Comparison of ENCODE assay signal across 1 cellular context in genomic region chr11:121292503-121293275, GRCh38.
A peak's percentile ranks its signal among the peaks of the same experiment; 100 is the strongest.
TF ChIP-seq lines count a peak whose summit lies in the region.

SC5D (plus strand) TSS chr11:121292771; CDS start chr11:121303376, 10,605 bp downstream.

TF ChIP-seq in GM12878, 131 proteins besides CTCF, POLR2A, EP300 and RAD21 (continued from another document and continues in another):
- TF ChIP-seq HSF1 (IDR thresholded peaks at IDR 0.05; ENCODE audit: low read depth, low read length) (no peak), E2F4 (IDR thresholded peaks at IDR 0.05; ENCODE audit: low read depth, low read length) (no peak), POU2F2 (IDR thresholded peaks at IDR 0.05; ENCODE audit: borderline replicate concordance, low read depth, low read length) (peak; percentile 39; the same call in 1 of the 3 replicates), SUPT20H (IDR thresholded peaks at IDR 0.05; ENCODE audit: borderline replicate concordance, control insufficient read depth, low read depth, low read length) (no peak), YY1 (IDR thresholded peaks at IDR 0.05; ENCODE audit: low read depth, low read length) (peak; percentile 60), RBBP5 (conservative IDR thresholded peaks at IDR 0.05) (no peak), PRDM15 (CRISPR knock-in tag; IDR thresholded peaks at IDR 0.05) (no peak), POLR2AphosphoS5 (IDR thresholded peaks at IDR 0.05; ENCODE audit: low read length) (peak; percentile 73), CHD4 (IDR thresholded peaks at IDR 0.05) (no peak), CHD2 (IDR thresholded peaks at IDR 0.05; ENCODE audit: borderline replicate concordance, low read depth, low read length) (peak; percentile 67; the same call in 1 of the 2 replicates), SREBF2 (IDR thresholded peaks at IDR 0.05; ENCODE audit: low read length) (peak; percentile 78), FOXK2 (IDR thresholded peaks at IDR 0.05) (no peak), NRF1 (conservative IDR thresholded peaks at IDR 0.05; ENCODE audit: low read depth, low read length) (peak; percentile 40; the same call in 1 of the 2 replicates), PAX8 (IDR thresholded peaks at IDR 0.05) (no peak), NR2F1 (conservative IDR thresholded peaks at IDR 0.05) (no peak), RCOR1 (conservative IDR thresholded peaks at IDR 0.05; ENCODE audit: low read depth, low read length) (no peak), MTA2 (IDR thresholded peaks at IDR 0.05; ENCODE audit: low read depth) (peak; percentile 64; the same call in 1 of the 2 replicates), EED (IDR thresholded peaks at IDR 0.05; ENCODE audit: low read depth) (no peak), FOS (IDR thresholded peaks at IDR 0.05; ENCODE audit: borderline replicate concordance, extremely low read depth, insufficient read length) (peak; percentile 33), EGR1 (IDR thresholded peaks at IDR 0.05; ENCODE audit: borderline replicate concordance in 1 of 2, low read depth in 2 of 2, low read length in 2 of 2) (peak in 1 of 2 experiments; percentile 33; a peak in 1 of 3 replicates), ZNF207 (IDR thresholded peaks at IDR 0.05; ENCODE audit: borderline replicate concordance) (no peak), CEBPZ (IDR thresholded peaks at IDR 0.05; ENCODE audit: low read depth, low read length) (no peak), ZBTB40 (IDR thresholded peaks at IDR 0.05; ENCODE audit: borderline replicate concordance) (no peak; the same call in 1 of the 2 replicates), TARDBP (IDR thresholded peaks at IDR 0.05; ENCODE audit: borderline replicate concordance) (no peak), ZNF622 (IDR thresholded peaks at IDR 0.05) (no peak), JUNB (IDR thresholded peaks at IDR 0.05) (no peak), SMAD5 (IDR thresholded peaks at IDR 0.05; ENCODE audit: low read depth) (peak; percentile 60; the same call in 1 of the 2 replicates), IRF4 (IDR thresholded peaks at IDR 0.05; ENCODE audit: low read depth, low read length) (no peak), FOXM1 (IDR thresholded peaks at IDR 0.05; ENCODE audit: low read depth, low read length) (no peak), CEBPB (IDR thresholded peaks at IDR 0.05; ENCODE audit: borderline replicate concordance in 1 of 2, low read depth in 2 of 2, low read length in 2 of 2) (no peak), ZBED1 (IDR thresholded peaks at IDR 0.05; ENCODE audit: borderline replicate concordance) (no peak), GATAD2B (conservative IDR thresholded peaks at IDR 0.05; ENCODE audit: low read depth) (peak; percentile 72; the same call in 1 of the 2 replicates), CBFB (IDR thresholded peaks at IDR 0.05; ENCODE audit: low read depth) (peak; percentile 95; the same call in 1 of the 2 replicates), RFX5 (IDR thresholded peaks at IDR 0.05; ENCODE audit: low read depth, low read length) (0 out of 2 replicates have a peak, but pooled peaks have one; percentile 47), ZNF24 (IDR thresholded peaks at IDR 0.05) (no peak)
- TF ChIP-seq, protein P1, sequence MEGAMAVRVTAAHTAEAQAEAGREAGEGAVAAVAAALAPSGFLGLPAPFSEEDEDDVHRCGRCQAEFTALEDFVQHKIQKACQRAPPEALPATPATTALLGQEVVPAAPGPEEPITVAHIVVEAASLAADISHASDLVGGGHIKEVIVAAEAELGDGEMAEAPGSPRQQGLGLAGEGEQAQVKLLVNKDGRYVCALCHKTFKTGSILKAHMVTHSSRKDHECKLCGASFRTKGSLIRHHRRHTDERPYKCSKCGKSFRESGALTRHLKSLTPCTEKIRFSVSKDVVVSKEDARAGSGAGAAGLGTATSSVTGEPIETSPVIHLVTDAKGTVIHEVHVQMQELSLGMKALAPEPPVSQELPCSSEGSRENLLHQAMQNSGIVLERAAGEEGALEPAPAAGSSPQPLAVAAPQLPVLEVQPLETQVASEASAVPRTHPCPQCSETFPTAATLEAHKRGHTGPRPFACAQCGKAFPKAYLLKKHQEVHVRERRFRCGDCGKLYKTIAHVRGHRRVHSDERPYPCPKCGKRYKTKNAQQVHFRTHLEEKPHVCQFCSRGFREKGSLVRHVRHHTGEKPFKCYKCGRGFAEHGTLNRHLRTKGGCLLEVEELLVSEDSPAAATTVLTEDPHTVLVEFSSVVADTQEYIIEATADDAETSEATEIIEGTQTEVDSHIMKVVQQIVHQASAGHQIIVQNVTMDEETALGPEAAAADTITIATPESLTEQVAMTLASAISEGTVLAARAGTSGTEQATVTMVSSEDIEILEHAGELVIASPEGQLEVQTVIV (IDR thresholded peaks at IDR 0.05; ENCODE audit: borderline replicate concordance, partially characterized antibody) = peak; percentile 78
- TF ChIP-seq, protein P2, sequence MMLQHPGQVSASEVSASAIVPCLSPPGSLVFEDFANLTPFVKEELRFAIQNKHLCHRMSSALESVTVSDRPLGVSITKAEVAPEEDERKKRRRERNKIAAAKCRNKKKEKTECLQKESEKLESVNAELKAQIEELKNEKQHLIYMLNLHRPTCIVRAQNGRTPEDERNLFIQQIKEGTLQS (IDR thresholded peaks at IDR 0.05; ENCODE audit: borderline replicate concordance, extremely low read depth, low read depth, low read length) = peak; percentile 81; the same call in 1 of the 2 replicates
- TF ChIP-seq, protein P3, sequence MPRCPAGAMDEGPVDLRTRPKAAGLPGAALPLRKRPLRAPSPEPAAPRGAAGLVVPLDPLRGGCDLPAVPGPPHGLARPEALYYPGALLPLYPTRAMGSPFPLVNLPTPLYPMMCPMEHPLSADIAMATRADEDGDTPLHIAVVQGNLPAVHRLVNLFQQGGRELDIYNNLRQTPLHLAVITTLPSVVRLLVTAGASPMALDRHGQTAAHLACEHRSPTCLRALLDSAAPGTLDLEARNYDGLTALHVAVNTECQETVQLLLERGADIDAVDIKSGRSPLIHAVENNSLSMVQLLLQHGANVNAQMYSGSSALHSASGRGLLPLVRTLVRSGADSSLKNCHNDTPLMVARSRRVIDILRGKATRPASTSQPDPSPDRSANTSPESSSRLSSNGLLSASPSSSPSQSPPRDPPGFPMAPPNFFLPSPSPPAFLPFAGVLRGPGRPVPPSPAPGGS (IDR thresholded peaks at IDR 0.05; ENCODE audit: borderline replicate concordance, insufficient read depth, low read depth, low read length, poor library complexity, severe bottlenecking) = no peak
- TF ChIP-seq, protein P4, sequence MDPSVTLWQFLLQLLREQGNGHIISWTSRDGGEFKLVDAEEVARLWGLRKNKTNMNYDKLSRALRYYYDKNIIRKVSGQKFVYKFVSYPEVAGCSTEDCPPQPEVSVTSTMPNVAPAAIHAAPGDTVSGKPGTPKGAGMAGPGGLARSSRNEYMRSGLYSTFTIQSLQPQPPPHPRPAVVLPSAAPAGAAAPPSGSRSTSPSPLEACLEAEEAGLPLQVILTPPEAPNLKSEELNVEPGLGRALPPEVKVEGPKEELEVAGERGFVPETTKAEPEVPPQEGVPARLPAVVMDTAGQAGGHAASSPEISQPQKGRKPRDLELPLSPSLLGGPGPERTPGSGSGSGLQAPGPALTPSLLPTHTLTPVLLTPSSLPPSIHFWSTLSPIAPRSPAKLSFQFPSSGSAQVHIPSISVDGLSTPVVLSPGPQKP (IDR thresholded peaks at IDR 0.05; ENCODE audit: low read depth, low read length) = no peak
